Comparison of ENCODE assay signal across 8 cellular contexts in genomic region chr6:125598422-125598821, GRCh38.
A peak's percentile ranks its signal among the peaks of the same experiment; 100 is the strongest.
DNase-seq lines count a peak whose midpoint lies in the region; ATAC-seq and TF ChIP-seq lines count a peak whose summit lies in the region.

No MANE protein-coding gene starts in this region.

- no peaks in the 10 kb centered on the region for H3K79me2 ChIP-seq in PC-3 (ENCODE audit: low read length)
- H3K79me2 ChIP-seq in smooth muscle cell (ENCODE audit: low read depth): no peaks in the 10 kb centered on the region

- CTCF ChIA-PET in PC-3 (lab: Charles Lee): no interaction called here

- no peaks in the 10 kb centered on the region for H3K36me3 ChIP-seq in PC-3 (ENCODE audit: low read depth, low read length)
- H3K36me3 ChIP-seq in smooth muscle cell (ENCODE audit: low read depth): no peaks in the 10 kb centered on the region

- H3K27me3 ChIP-seq in PC-3 (ENCODE audit: low read length) (no peaks in the 10 kb centered on the region; the same call in 1 of the 2 replicates), smooth muscle cell (ENCODE audit: low read depth) (no peaks in the 10 kb centered on the region)

- DNase-seq in HT1080 (ENCODE audit: low read depth) (peak; percentile 76), PC-3 (peak; percentile 37), foreskin fibroblast (peak; percentile 29 to 66), smooth muscle cell (lab: John Stamatoyannopoulos, UW; ENCODE audit: unreplicated experiment) (no peak)
- no peak for DNase-seq in activated naive CD4-positive, alpha-beta T cell (lab: John Stamatoyannopoulos, UW)
- no peak for DNase-seq in activated CD4-positive, alpha-beta T cell treated with anti-CD3 and anti-CD28 coated beads for 48 hours

- H3F3A ChIP-seq in PC-3 (ENCODE audit: low read length, unreplicated experiment) (no peaks in the 10 kb centered on the region), smooth muscle cell (ENCODE audit: low read depth) (no peaks in the 10 kb centered on the region)

- H2AFZ ChIP-seq in PC-3 (ENCODE audit: low read length) (no peak overlapping the region), smooth muscle cell (ENCODE audit: low read depth) (peak overlapping the region; percentile 65)

- no peak overlapping the region for H3K9ac ChIP-seq in PC-3 (ENCODE audit: low read length)
- no peak overlapping the region for H3K9ac ChIP-seq in smooth muscle cell (ENCODE audit: low read depth)

- H3K4me2 ChIP-seq in PC-3 (ENCODE audit: low read length) (no peak overlapping the region), smooth muscle cell (no peak overlapping the region)

- 54% methylated on average over 5 of the region's 5 CpGs for WGBS in smooth muscle cell (ENCODE audit: low lambda C conversion rate)

- H3K4me3 ChIP-seq in PC-3 (ENCODE audit: low read length): no peak overlapping the region
- H3K4me3 ChIP-seq in foreskin fibroblast (ENCODE audit: low read depth in 1 of 2, low read length in 2 of 2): no peak overlapping the region
- no peak overlapping the region for H3K4me3 ChIP-seq in smooth muscle cell

- no peak for ATAC-seq in PC-3
- ATAC-seq in GM21619 (IDR thresholded peaks at IDR 0.05; ENCODE audit: unreplicated experiment): no peak
- ATAC-seq in HG03439 (IDR thresholded peaks at IDR 0.05; ENCODE audit: unreplicated experiment): no peak

- no peaks in the 10 kb centered on the region for H3K9me2 ChIP-seq in PC-3 (replicated peaks; ENCODE audit: low read length)

- BruUV-seq in PC-3 (replicated peaks; lab: Mats Ljungman, UMichigan): no TSS peak

- intact Hi-C loops in PC-3 (cut with micrococcal nuclease): no loop called here

- POLR2A ChIA-PET in PC-3 (lab: Charles Lee; ENCODE audit: unreplicated experiment): no interaction called here

- H4K20me1 ChIP-seq in PC-3 (ENCODE audit: low read length) (no peaks in the 10 kb centered on the region), smooth muscle cell (ENCODE audit: low read depth) (no peaks in the 10 kb centered on the region)

- H3K9me3 ChIP-seq in PC-3 (ENCODE audit: low read length): no peaks in the 10 kb centered on the region
- no peaks in the 10 kb centered on the region for H3K9me3 ChIP-seq in smooth muscle cell (replicated peaks; ENCODE audit: low read depth)

- H3K27ac ChIP-seq in PC-3 (ENCODE audit: low read length) (no peak overlapping the region), smooth muscle cell (ENCODE audit: low read depth) (no peak overlapping the region)

- H3K4me1 ChIP-seq in PC-3 (ENCODE audit: insufficient read depth, low read length): no peaks in the 10 kb centered on the region
- H3K4me1 ChIP-seq in smooth muscle cell (ENCODE audit: low read depth): no peaks in the 10 kb centered on the region

- TF ChIP-seq CTCF in PC-3 (conservative IDR thresholded peaks at IDR 0.05; ENCODE audit: low read depth, low read length) (no peak), foreskin fibroblast (IDR thresholded peaks at IDR 0.05; ENCODE audit: low read depth, low read length) (no peak), smooth muscle cell (IDR thresholded peaks at IDR 0.05; ENCODE audit: borderline replicate concordance, insufficient read depth, poor library complexity, severe bottlenecking) (no peak)

Comparison
In these comparisons a context has a peak if more than half of its experiments do, and no peak if none do; other contexts are left out.
1. DNase-seq: peak in HT1080 (single experiment), PC-3 (single experiment) and foreskin fibroblast (2 of 2); none in smooth muscle cell (single experiment), activated naive CD4-positive, alpha-beta T cell (0 of 4) and activated CD4-positive, alpha-beta T cell treated with anti-CD3 and anti-CD28 coated beads for 48 hours (single experiment).